In the genomic region with DNA sequence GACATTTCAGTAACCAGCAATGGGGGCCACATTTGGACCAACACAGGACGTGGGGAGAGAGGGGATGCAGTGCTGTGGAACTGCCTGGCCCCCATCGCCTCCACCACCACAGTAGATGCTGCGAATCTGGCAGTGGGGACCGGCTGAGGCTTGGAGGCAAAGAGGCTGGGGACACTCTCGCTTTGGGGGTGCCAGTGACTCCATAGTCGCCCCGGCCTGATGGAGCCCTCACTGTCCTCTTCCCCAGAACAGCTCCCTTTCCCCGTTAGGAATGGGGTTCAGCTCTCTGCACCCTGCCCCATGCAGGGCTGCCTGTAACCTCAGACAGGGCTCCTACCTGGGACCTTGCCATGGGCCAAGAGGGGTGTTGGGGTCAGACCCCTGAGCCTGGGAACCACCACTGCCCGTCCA, we compare ENCODE assay signal across 1 cellular context.
TF ChIP-seq lines count a peak whose summit lies in the region.

No MANE protein-coding gene starts in this region.

TF ChIP-seq in A549, 52 proteins besides CTCF, POLR2A, EP300 and RAD21:
- TF ChIP-seq NR3C1 (IDR thresholded peaks at IDR 0.05) (no peak), MAZ (IDR thresholded peaks at IDR 0.05; ENCODE audit: borderline replicate concordance, low read depth, low read length) (no peak), FOSB (CRISPR knock-in tag; IDR thresholded peaks at IDR 0.05) (no peak), NFE2L2 (conservative IDR thresholded peaks at IDR 0.05; ENCODE audit: low read length) (no peak), E2F6 (IDR thresholded peaks at IDR 0.05; ENCODE audit: borderline replicate concordance, low read depth) (no peak), ATOH8 (CRISPR knock-in tag; IDR thresholded peaks at IDR 0.05; ENCODE audit: low read depth) (no peak), CEBPB (IDR thresholded peaks at IDR 0.05) (no peak), HOXB13 (CRISPR knock-in tag; IDR thresholded peaks at IDR 0.05; ENCODE audit: low read depth) (no peak)
